10 cellular contexts compared by ENCODE assay signal in genomic region chrX:119734897-119735339, GRCh38. TPM values are rescaled to one million over a fixed set of nuclear protein-coding genes. Genes with fewer than 3 reads are reported as not detected.
DNase-seq lines count a peak whose midpoint lies in the region; ATAC-seq and TF ChIP-seq lines count a peak whose summit lies in the region.
"Had no signal": no experiment of that assay in that cellular context is flagged by ENCODE, and none has a peak within 500 bp of the region (broad histone marks: within the 10 kb centered on the region; RNA-seq: fewer than 3 reads in every experiment).

No MANE protein-coding gene starts in this region.

- no peak for TF ChIP-seq CTCF in tibial artery (IDR thresholded peaks at IDR 0.05)
- TF ChIP-seq CTCF in endodermal cell (conservative IDR thresholded peaks at IDR 0.05): no peak

- H3K36me3 ChIP-seq in tibial artery (no peaks in the 10 kb centered on the region), endodermal cell (ENCODE audit: control insufficient read depth, insufficient read depth, low read length) (no peaks in the 10 kb centered on the region)

- no peaks in the 10 kb centered on the region for H3K4me1 Mint-ChIP-seq in endodermal cell

- H3K27me3 ChIP-seq in tibial artery (no peaks in the 10 kb centered on the region), endodermal cell (ENCODE audit: control insufficient read depth, insufficient read depth, low read length, poor library complexity, severe bottlenecking) (no peaks in the 10 kb centered on the region)

- no peak overlapping the region for H3K27ac Mint-ChIP-seq in endodermal cell

- 90 to 94% methylated on average over 2 to 7 of the region's 7 CpGs for whole genome bisulfite sequencing in endodermal cell (ENCODE audit: insufficient coverage in 1 of 2, insufficient read length in 1 of 2), 2 experiments

- no peaks in the 10 kb centered on the region for H3K36me3 Mint-ChIP-seq in endodermal cell (ENCODE audit: low read depth)

- peaks cover 1% of the 10 kb centered on the region for H3K27me3 Mint-ChIP-seq in endodermal cell (ENCODE audit: insufficient read depth)

- DNase-seq in NCI-H1417 (lab: John Stamatoyannopoulos, UW) (peak in 2 of 3 experiments; percentile 71 to 81), NCI-H1417 treated with DMSO at 0.1 percent for 48 hours (lab: John Stamatoyannopoulos, UW) (no peak), NCI-H748 (lab: John Stamatoyannopoulos, UW; ENCODE audit: unreplicated experiment) (peak; percentile 71), left ventricle myocardium superior (peak; percentile 86), tibial artery (peak; percentile 45 to 70), endodermal cell (no peak), T-helper 2 cell (no peak)
- DNase-seq: 8988T had no signal

- no peak overlapping the region for H3K4me3 Mint-ChIP-seq in endodermal cell

- no peak overlapping the region for H3K9ac ChIP-seq in endodermal cell (ENCODE audit: extremely low read depth, low read length, poor library complexity, severe bottlenecking)

- H3K4me1 ChIP-seq in tibial artery: peaks cover 0 to 8% (median 2%) of the 10 kb centered on the region in 4 donors
- no peaks in the 10 kb centered on the region for H3K4me1 ChIP-seq in endodermal cell (ENCODE audit: control insufficient read depth, insufficient read depth, low read length)

- intact Hi-C loops in left ventricle myocardium superior (cut with micrococcal nuclease) (loop anchor here (10.0 kb wide), 1 partner anchor 220 kb away; no protein-coding TSS in a partner anchor), tibial artery (cut with DNase I; ENCODE audit: low total_unique reads) (loop anchor here (5.0 kb wide), 1 partner anchor 118 kb away; no protein-coding TSS in a partner anchor)

- ATAC-seq in left ventricle myocardium superior (peak; percentile 95), HG03460 (IDR thresholded peaks at IDR 0.05; ENCODE audit: unreplicated experiment) (no peak)

- H3K4me3 ChIP-seq in tibial artery (no peak overlapping the region), endodermal cell (ENCODE audit: low read length) (no peak overlapping the region)
- H3K4me3 ChIP-seq: coronary artery had no signal

- H3K9me3 ChIP-seq in tibial artery (no peaks in the 10 kb centered on the region), endodermal cell (ENCODE audit: control insufficient read depth, low read length) (no peaks in the 10 kb centered on the region)

- peaks cover 69% of the 10 kb centered on the region for H3K9me3 Mint-ChIP-seq in endodermal cell

- H3K27ac ChIP-seq in tibial artery (no peak overlapping the region), endodermal cell (ENCODE audit: low read depth, low read length) (no peak overlapping the region)

RNA-seq across cellular contexts. Expression of gene SOWAHD, which starts 23.5 kb away (rescaled TPM):
- 0.32 TPM for total RNA-seq in left ventricle myocardium superior
- 1 to 10 TPM; 1.7 to 2.7 TPM for total RNA-seq in endodermal cell
- 0.57 TPM for polyA plus RNA-seq in endodermal cell (2013, experiment 1 of 2)
- 0.29 TPM for polyA plus RNA-seq in endodermal cell (2013, experiment 2 of 2)

RNA-seq across cellular contexts. Expression of gene SEPTIN6, which starts 42.0 kb away (rescaled TPM):
- total RNA-seq in left ventricle myocardium superior (7.6 TPM), endodermal cell (10 to 100 TPM; 11.5 to 18.7 TPM)
- polyA plus RNA-seq in endodermal cell (2013, experiment 1 of 2): 46.6 TPM
- polyA plus RNA-seq in endodermal cell (2013, experiment 2 of 2): 40.6 TPM

RNA-seq across cellular contexts. Expression of gene RPL39, which starts 56.5 kb away (rescaled TPM):
- 1,069 TPM for total RNA-seq in left ventricle myocardium superior
- total RNA-seq in endodermal cell: 1,000 to 10,000 TPM; 1,848 to 1,992 TPM
- 2,804 TPM for polyA plus RNA-seq in endodermal cell (2013, experiment 1 of 2)
- polyA plus RNA-seq in endodermal cell (2013, experiment 2 of 2): 2,758 TPM

Comparison
In these comparisons a context has a peak if more than half of its experiments do, and no peak if none do; other contexts are left out.
1. DNase-seq: peak in NCI-H1417 (2 of 3), NCI-H748 (single experiment), left ventricle myocardium superior (single experiment) and tibial artery (2 of 2); none in NCI-H1417 treated with DMSO at 0.1 percent for 48 hours (single experiment), endodermal cell (single experiment) and T-helper 2 cell (0 of 5).